In genomic region chr1:155256101-155256852, GRCh38 we compare ENCODE assay signal across 9 cellular contexts. TPM values are rescaled to one million over a fixed set of nuclear protein-coding genes. Genes with fewer than 3 reads are reported as not detected.
DNase-seq lines count a peak whose midpoint lies in the region; ATAC-seq, FAIRE-seq and TF ChIP-seq lines count a peak whose summit lies in the region.
"Had no signal": no experiment of that assay in that cellular context is flagged by ENCODE, and none has a peak within 500 bp of the region (broad histone marks: within the 10 kb centered on the region; RNA-seq: fewer than 3 reads in every experiment).

No MANE protein-coding gene starts in this region.

- RAD21 ChIA-PET in GM12878 (lab: Charles Lee; ENCODE audit: unreplicated experiment), result no interaction called here

- intact Hi-C loops in GM12878 (cut with micrococcal nuclease; ENCODE audit: unreplicated experiment), result no loop called here

- no peak for TF ChIP-seq RAD21 in GM12878 (IDR thresholded peaks at IDR 0.05; ENCODE audit: insufficient read depth, low read depth, low read length)
- no peak for TF ChIP-seq RAD21 in liver (IDR thresholded peaks at IDR 0.05)

- H3K9ac ChIP-seq in GM12878 (ENCODE audit: control insufficient read depth, insufficient read depth, low read length), result no peak overlapping the region
- H3K9ac ChIP-seq in liver (ENCODE audit: low read depth in 1 of 2, low read length in 2 of 2), result no peak overlapping the region

- no peak for TF ChIP-seq CTCF in GM12878 (IDR thresholded peaks at IDR 0.05 in 2 of 3, conservative IDR thresholded peaks at IDR 0.05 in 1 of 3; ENCODE audit: control insufficient read depth in 2 of 3, extremely low read depth in 1 of 3, insufficient read depth in 1 of 3, low read depth in 3 of 3, low read length in 3 of 3)
- no peak for TF ChIP-seq CTCF in liver (IDR thresholded peaks at IDR 0.05; ENCODE audit: low read depth, low read length, missing input control)

- WGBS in GM12878 (ENCODE audit: insufficient coverage, insufficient replicate concordance, low lambda C conversion rate, missing lambda C conversion rate), result 87% methylated on average over 19 of the region's 19 CpGs
- WGBS in liver, result 88% methylated on average over 19 of the region's 19 CpGs

- POLR2A ChIA-PET in GM12878 (lab: Charles Lee), result interaction anchor here (1.4 kb wide), 1 partner anchor 15 kb away, joined by 5 read pairs; a partner anchor contains a TSS

- H3K4me1 ChIP-seq in GM12878 (ENCODE audit: control insufficient read depth, insufficient read depth, low read length) (peaks cover 19% of the 10 kb centered on the region), liver (ENCODE audit: control insufficient read depth in 4 of 4, insufficient read depth in 4 of 4, low read length in 3 of 4) (peaks cover 2 to 36% (median 24%) of the 10 kb centered on the region in 4 donors)

- no TSS peak for BruUV-seq in GM12878 (replicated peaks; lab: Mats Ljungman, UMichigan)

- TF ChIP-seq POLR2A in GM12878 (IDR thresholded peaks at IDR 0.05; ENCODE audit: low read depth, low read length), result no peak

- peak overlapping the region; percentile 97; the same call in 1 of the 2 replicates for H3K4me2 ChIP-seq in GM12878 (ENCODE audit: control insufficient read depth, insufficient read depth)

- TF ChIP-seq EP300 in GM12878 (IDR thresholded peaks at IDR 0.05; ENCODE audit: borderline replicate concordance in 1 of 2, control insufficient read depth in 1 of 2, low read depth in 2 of 2, low read length in 2 of 2), result no peak

- no peaks in the 10 kb centered on the region for H3K9me3 Mint-ChIP-seq in T-helper 2 cell treated with Interferon-gamma antibody and Interleukin-4, amounts not matched to agents 5 μg/mL and 100 μg/mL, for 36 hours

- H3K9me3 ChIP-seq in GM12878 (replicated peaks; ENCODE audit: control insufficient read depth, insufficient read depth, low read length) (no peaks in the 10 kb centered on the region), liver (ENCODE audit: control insufficient read depth in 4 of 4, low read length in 3 of 4) (no peaks in the 10 kb centered on the region)

- no peak for FAIRE-seq in GM12878 (lab: Jason Lieb, UNC)

- in situ Hi-C loops in GM12878 (cut with MboI), result loop anchor here (5.0 kb wide), 1 partner anchor 336 kb away; no protein-coding TSS in a partner anchor

- H3K27ac Mint-ChIP-seq in T-helper 2 cell treated with Interferon-gamma antibody and Interleukin-4, amounts not matched to agents 5 μg/mL and 100 μg/mL, for 36 hours, result no peak overlapping the region

- SMC1A ChIA-PET in GM12878 (lab: Charles Lee; ENCODE audit: uncharacterized antibody, unreplicated experiment), result interaction anchor here (1.2 kb wide), 1 partner anchor 67 kb away, joined by 4 read pairs; no protein-coding TSS in a partner anchor

- peaks cover 27% of the 10 kb centered on the region for H3K4me1 Mint-ChIP-seq in T-helper 2 cell treated with Interferon-gamma antibody and Interleukin-4, amounts not matched to agents 5 μg/mL and 100 μg/mL, for 36 hours (ENCODE audit: low read depth)

- peak overlapping the region; percentile 74 for H3K4me3 Mint-ChIP-seq in T-helper 2 cell treated with Interferon-gamma antibody and Interleukin-4, amounts not matched to agents 5 μg/mL and 100 μg/mL, for 36 hours

- H3K4me3 ChIP-seq in GM12878 (no peak overlapping the region), liver (ENCODE audit: low read depth in 1 of 3, low read length in 3 of 3) (peak overlapping the region in 2 of 3 donors; percentile 65 to 84)

- CTCF ChIA-PET in GM12878 (lab: Yijun Ruan, JAX), result interaction anchor here (0.8 to 9.6 kb wide), 3 partner anchors 9 to 68 kb away, joined by 3 to 225 read pairs (median 3); partner anchors contain the start of gene RUSC1

- H3K79me2 ChIP-seq in GM12878 (ENCODE audit: control insufficient read depth, insufficient read depth, low read length), result peaks cover 18% of the 10 kb centered on the region

- no peak overlapping the region for H3K27ac ChIP-seq in GM12878 (ENCODE audit: control insufficient read depth, insufficient read depth)
- peak overlapping the region; percentile 82 for H3K27ac ChIP-seq in liver (ENCODE audit: low read depth in 1 of 2, low read length in 2 of 2)
- H3K27ac ChIP-seq in temporal lobe (ENCODE audit: low read depth, low read length), result peak overlapping the region; percentile 84

- H3K27me3 ChIP-seq in GM12878 (replicated peaks in 1 of 2; ENCODE audit: control insufficient read depth in 2 of 2, insufficient read depth in 2 of 2, low read length in 1 of 2) (no peaks in the 10 kb centered on the region), liver (ENCODE audit: control insufficient read depth in 4 of 4, insufficient read depth in 4 of 4, low read length in 3 of 4) (no peaks in the 10 kb centered on the region)

- H2AFZ ChIP-seq in GM12878 (ENCODE audit: control insufficient read depth, low read depth, low read length), result no peak overlapping the region

- DNase-seq in T-helper 2 cell treated with Interferon-gamma antibody and Interleukin-4, amounts not matched to agents 5 μg/mL and 100 μg/mL, for 36 hours (ENCODE audit: low spot score), result no peak
- no peak for DNase-seq in T-helper 2 cell
- no peak for DNase-seq in GM12878 (ENCODE audit: low read depth, low spot score)
- DNase-seq in anterior cingulate cortex (lab: John Stamatoyannopoulos, UW), result no peak
- DNase-seq: effector CD4-positive, alpha-beta T cell had no signal

- peaks cover 29% of the 10 kb centered on the region for H3K36me3 Mint-ChIP-seq in T-helper 2 cell treated with Interferon-gamma antibody and Interleukin-4, amounts not matched to agents 5 μg/mL and 100 μg/mL, for 36 hours (ENCODE audit: low read depth)

- H3K27me3 Mint-ChIP-seq in T-helper 2 cell treated with Interferon-gamma antibody and Interleukin-4, amounts not matched to agents 5 μg/mL and 100 μg/mL, for 36 hours (ENCODE audit: low read depth), result no peaks in the 10 kb centered on the region

- no peak for ATAC-seq in GM12878
- ATAC-seq in GM21529 (IDR thresholded peaks at IDR 0.05; ENCODE audit: unreplicated experiment), result no peak
- no peak for ATAC-seq in GM21381 (IDR thresholded peaks at IDR 0.05; ENCODE audit: unreplicated experiment)

- peaks cover 4 to 7% of the 10 kb centered on the region in 2 experiments; a peak in 2 of 4 replicates for H3K36me3 ChIP-seq in GM12878 (ENCODE audit: control insufficient read depth in 2 of 2, insufficient read depth in 2 of 2, low read length in 1 of 2)
- peaks cover 0 to 13% (median 5%) of the 10 kb centered on the region in 4 donors for H3K36me3 ChIP-seq in liver (ENCODE audit: control insufficient read depth in 4 of 4, insufficient read depth in 3 of 4, low read depth in 1 of 4, low read length in 3 of 4)

- no peaks in the 10 kb centered on the region for H4K20me1 ChIP-seq in GM12878 (ENCODE audit: control insufficient read depth, insufficient read depth)

RNA-seq across cellular contexts. Expression of gene ENTREP3, which starts 1.0 kb away (rescaled TPM):
- 10.8 and 12.7 TPM in 2 replicates for total RNA-seq in GM12878 (2013; cell fraction: nucleolus; rRNA removed)
- total RNA-seq in GM12878 (2014; rRNA removed), result 5.0 TPM in 2 replicates
- 1.6 and 1.7 TPM in 2 replicates for total RNA-seq in GM12878 (2014; rRNA removed; fragmentation: Illumina TruSeq; extraction: Trizol)
- 29.5 and 31.8 TPM in 2 replicates for total RNA-seq in GM12878 (2021)
- polyA plus RNA-seq in GM12878 (2011; ENCODE audit: low read depth), result 6.8 TPM
- polyA plus RNA-seq in GM12878 (2011; rRNA removed), result 2.5 and 3.9 TPM in 2 replicates
- 6.8 and 6.9 TPM in 2 replicates for polyA plus RNA-seq in GM12878 (2011; cell fraction: cytosol; rRNA removed)
- 20.4 and 23.2 TPM in 2 replicates for polyA plus RNA-seq in GM12878 (2011; cell fraction: nucleus; rRNA removed)
- 17.1 and 19.2 TPM in 2 replicates for polyA plus RNA-seq in GM12878 (2012)
- 3.2 and 6.4 TPM in 2 replicates for polyA plus RNA-seq in GM12878 (2014; fragmentation: Illumina TruSeq; extraction: Trizol)
- 1 to 10 TPM; 2.5 to 3.8 TPM for polyA plus RNA-seq in GM12878 (2014; fragmentation: Nextera tagmentation; extraction: Ambion mirVana)
- polyA plus RNA-seq in GM12878 (2014; rRNA removed), result 13.8 and 19.7 TPM in 2 replicates
- 1 to 10 TPM; 2.8 to 3.7 TPM for polyA plus RNA-seq in GM12878 (2016; fragmentation: Nextera tagmentation; extraction: Ambion mirVana)
- polyA minus RNA-seq in GM12878 (2011; rRNA and poly(A)+ RNA removed), result 2.8 and 3.9 TPM in 2 replicates
- 4.9 and 7.1 TPM in 2 replicates for polyA minus RNA-seq in GM12878 (2011; cell fraction: cytosol; rRNA and poly(A)+ RNA removed)
- polyA minus RNA-seq in GM12878 (2011; cell fraction: nucleus; rRNA and poly(A)+ RNA removed), result 3.6 and 7.3 TPM in 2 replicates
- total RNA-seq in liver, result 1 to 10 TPM; 3.3 to 3.8 TPM
- 1 to 10 TPM; 2.8 to 7.9 TPM for polyA plus RNA-seq in liver
- total RNA-seq in temporal lobe, result 4.4 TPM

RNA-seq across cellular contexts. Expression of gene SCAMP3, which starts 5.9 kb away (rescaled TPM):
- total RNA-seq in GM12878 (2013; cell fraction: nucleolus; rRNA removed), result 23.2 and 26.9 TPM in 2 replicates
- total RNA-seq in GM12878 (2014; rRNA removed) (82.3 and 90.4 TPM in 2 replicates), GM12878 (2014; rRNA removed; fragmentation: Illumina TruSeq; extraction: Trizol) (14.2 and 17.2 TPM in 2 replicates), GM12878 (2021) (73.3 and 82.1 TPM in 2 replicates), liver (10 to 100 TPM; 14.9 to 22.7 TPM), temporal lobe (18.9 TPM)
- 60.8 TPM for polyA plus RNA-seq in GM12878 (2011; ENCODE audit: low read depth)
- polyA plus RNA-seq in GM12878 (2011; rRNA removed) (45.8 and 93.8 TPM in 2 replicates), GM12878 (2014; fragmentation: Illumina TruSeq; extraction: Trizol) (34.0 and 50.2 TPM in 2 replicates), GM12878 (2014; fragmentation: Nextera tagmentation; extraction: Ambion mirVana) (10 to 100 TPM; 55.1 to 84.1 TPM), GM12878 (2014; rRNA removed) (133 and 143 TPM in 2 replicates), GM12878 (2016; fragmentation: Nextera tagmentation; extraction: Ambion mirVana) (100 to 1,000 TPM; 128 to 130 TPM), liver (10 to 100 TPM; 40.7 to 47.0 TPM)
- polyA plus RNA-seq in GM12878 (2011; cell fraction: cytosol; rRNA removed), result 143 and 152 TPM in 2 replicates
- polyA plus RNA-seq in GM12878 (2011; cell fraction: nucleus; rRNA removed), result 98.8 and 99.2 TPM in 2 replicates
- polyA plus RNA-seq in GM12878 (2012), result 58.7 and 60.7 TPM in 2 replicates
- polyA minus RNA-seq in GM12878 (2011; rRNA and poly(A)+ RNA removed), result 62.3 and 83.5 TPM in 2 replicates
- 33.0 and 40.9 TPM in 2 replicates for polyA minus RNA-seq in GM12878 (2011; cell fraction: cytosol; rRNA and poly(A)+ RNA removed)
- 18.5 and 24.1 TPM in 2 replicates for polyA minus RNA-seq in GM12878 (2011; cell fraction: nucleus; rRNA and poly(A)+ RNA removed)

RNA-seq across cellular contexts. Expression of gene CLK2, which starts 17.0 kb away (rescaled TPM):
- 90.4 and 96.0 TPM in 2 replicates for total RNA-seq in GM12878 (2013; cell fraction: nucleolus; rRNA removed)
- total RNA-seq in GM12878 (2014; rRNA removed) (42.3 and 45.9 TPM in 2 replicates), GM12878 (2014; rRNA removed; fragmentation: Illumina TruSeq; extraction: Trizol) (27.2 and 29.3 TPM in 2 replicates), GM12878 (2021) (62.3 and 63.1 TPM in 2 replicates), liver (10 to 100 TPM; 16.5 to 28.2 TPM), temporal lobe (15.0 TPM)
- 25.1 TPM for polyA plus RNA-seq in GM12878 (2011; ENCODE audit: low read depth)
- polyA plus RNA-seq in GM12878 (2011; rRNA removed) (50.2 and 76.9 TPM in 2 replicates), GM12878 (2014; fragmentation: Illumina TruSeq; extraction: Trizol) (54.9 and 55.6 TPM in 2 replicates), GM12878 (2014; fragmentation: Nextera tagmentation; extraction: Ambion mirVana) (10 to 100 TPM; 11.1 to 17.8 TPM), GM12878 (2014; rRNA removed) (81.9 and 83.7 TPM in 2 replicates), GM12878 (2016; fragmentation: Nextera tagmentation; extraction: Ambion mirVana) (10 to 100 TPM; 23.4 to 27.5 TPM), liver (10 to 100 TPM in 1 of 2 donors, 1 to 10 TPM in 1; 8.3 to 13.2 TPM)
- polyA plus RNA-seq in GM12878 (2011; cell fraction: cytosol; rRNA removed), result 55.4 and 60.6 TPM in 2 replicates
- 687 and 698 TPM in 2 replicates for polyA plus RNA-seq in GM12878 (2011; cell fraction: nucleus; rRNA removed)
- polyA plus RNA-seq in GM12878 (2012), result 38.5 and 52.1 TPM in 2 replicates
- 64.9 and 65.5 TPM in 2 replicates for polyA minus RNA-seq in GM12878 (2011; rRNA and poly(A)+ RNA removed)
- 14.3 and 18.9 TPM in 2 replicates for polyA minus RNA-seq in GM12878 (2011; cell fraction: cytosol; rRNA and poly(A)+ RNA removed)
- polyA minus RNA-seq in GM12878 (2011; cell fraction: nucleus; rRNA and poly(A)+ RNA removed), result 76.3 and 124 TPM in 2 replicates

RNA-seq across cellular contexts. Expression of gene HCN3, which starts 21.0 kb away (rescaled TPM):
- 2.0 and 3.4 TPM in 2 replicates for total RNA-seq in GM12878 (2013; cell fraction: nucleolus; rRNA removed)
- total RNA-seq in GM12878 (2014; rRNA removed), result 1.6 and 2.5 TPM in 2 replicates
- total RNA-seq in GM12878 (2014; rRNA removed; fragmentation: Illumina TruSeq; extraction: Trizol), result 1.2 and 1.7 TPM in 2 replicates
- 2.5 and 2.8 TPM in 2 replicates for total RNA-seq in GM12878 (2021)
- polyA plus RNA-seq in GM12878 (2011; ENCODE audit: low read depth), result 1.1 TPM
- polyA plus RNA-seq in GM12878 (2011; rRNA removed), result 1.6 and 2.5 TPM in 2 replicates
- 2.6 and 3.6 TPM in 2 replicates for polyA plus RNA-seq in GM12878 (2011; cell fraction: cytosol; rRNA removed)
- 26.8 and 30.1 TPM in 2 replicates for polyA plus RNA-seq in GM12878 (2011; cell fraction: nucleus; rRNA removed)
- polyA plus RNA-seq in GM12878 (2012), result 1.8 and 1.9 TPM in 2 replicates
- 1.9 and 3.1 TPM in 2 replicates for polyA plus RNA-seq in GM12878 (2014; fragmentation: Illumina TruSeq; extraction: Trizol)
- polyA plus RNA-seq in GM12878 (2014; fragmentation: Nextera tagmentation; extraction: Ambion mirVana), result under 1 TPM; 0.08 to 0.31 TPM
- 3.7 and 4.1 TPM in 2 replicates for polyA plus RNA-seq in GM12878 (2014; rRNA removed)
- polyA plus RNA-seq in GM12878 (2016; fragmentation: Nextera tagmentation; extraction: Ambion mirVana), result 1 to 10 TPM; 1.7 to 1.8 TPM
- polyA minus RNA-seq in GM12878 (2011; rRNA and poly(A)+ RNA removed), result 1.4 and 1.6 TPM in 2 replicates
- polyA minus RNA-seq in GM12878 (2011; cell fraction: cytosol; rRNA and poly(A)+ RNA removed), result 1.7 and 3.6 TPM in 2 replicates
- polyA minus RNA-seq in GM12878 (2011; cell fraction: nucleus; rRNA and poly(A)+ RNA removed), result 2.3 and 5.5 TPM in 2 replicates
- total RNA-seq in liver, result 1 to 10 TPM in 1 of 2 donors, under 1 TPM in 1; 0.84 to 1.5 TPM
- polyA plus RNA-seq in liver, result 1 to 10 TPM in 1 of 2 donors, under 1 TPM in 1; 0.33 to 1.0 TPM
- total RNA-seq in temporal lobe, result 15.0 TPM

RNA-seq across cellular contexts. Expression of gene PKLR, which starts 45.0 kb away (rescaled TPM):
- not detected in 2 replicates for total RNA-seq in GM12878 (2013; cell fraction: nucleolus; rRNA removed)
- total RNA-seq in GM12878 (2014; rRNA removed) (not detected in 2 replicates), GM12878 (2014; rRNA removed; fragmentation: Illumina TruSeq; extraction: Trizol) (not detected in 2 replicates), GM12878 (2021) (0.08 and 0.13 TPM in 2 replicates), liver (10 to 100 TPM; 39.2 to 56.1 TPM), temporal lobe (0.49 TPM)
- not detected for polyA plus RNA-seq in GM12878 (2011; ENCODE audit: low read depth)
- polyA plus RNA-seq in GM12878 (2011; rRNA removed) (not detected in 2 replicates), GM12878 (2014; fragmentation: Illumina TruSeq; extraction: Trizol) (0.04 and 0.08 TPM in 2 replicates), GM12878 (2014; fragmentation: Nextera tagmentation; extraction: Ambion mirVana) (under 1 TPM in 1 of 2 experiments, not detected in 1; 0.15 TPM), GM12878 (2014; rRNA removed) (not detected in 2 replicates), GM12878 (2016; fragmentation: Nextera tagmentation; extraction: Ambion mirVana) (not detected), liver (10 to 100 TPM; 10.4 to 41.9 TPM)
- 0.02 TPM in 1 of 2 replicates, not detected in the other for polyA plus RNA-seq in GM12878 (2011; cell fraction: cytosol; rRNA removed)
- 0.04 and 0.13 TPM in 2 replicates for polyA plus RNA-seq in GM12878 (2011; cell fraction: nucleus; rRNA removed)
- 0.03 TPM in 1 of 2 replicates, not detected in the other for polyA plus RNA-seq in GM12878 (2012)
- not detected in 2 replicates for polyA minus RNA-seq in GM12878 (2011; rRNA and poly(A)+ RNA removed)
- polyA minus RNA-seq in GM12878 (2011; cell fraction: cytosol; rRNA and poly(A)+ RNA removed), result not detected in 2 replicates
- not detected in 2 replicates for polyA minus RNA-seq in GM12878 (2011; cell fraction: nucleus; rRNA and poly(A)+ RNA removed)
